21 cellular contexts compared by ENCODE assay signal in the genomic region with DNA sequence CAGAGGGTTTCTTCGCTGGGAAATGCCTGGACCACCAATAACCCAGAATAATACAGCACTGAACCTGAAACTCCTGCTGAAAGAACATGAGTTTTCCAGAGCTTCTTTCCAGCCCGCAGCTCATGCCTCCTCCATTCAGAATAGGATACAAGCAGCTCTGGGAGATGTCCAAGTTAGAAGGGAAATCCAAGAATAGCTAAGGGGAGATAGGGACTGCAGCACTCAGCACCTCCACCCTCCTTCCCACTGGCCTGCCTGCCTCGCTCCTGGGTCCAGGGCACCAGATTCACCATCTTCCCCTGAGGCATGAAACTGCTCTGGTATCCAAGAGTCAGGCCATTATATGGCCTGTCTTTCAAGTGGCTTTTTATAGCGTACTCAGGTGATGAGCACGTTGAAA. TPM values are rescaled to one million over a fixed set of nuclear protein-coding genes. Genes with fewer than 3 reads are reported as not detected.
"Had no signal": no experiment of that assay in that cellular context is flagged by ENCODE, and none has a peak within 500 bp of the region (broad histone marks: within the 10 kb centered on the region; RNA-seq: fewer than 3 reads in every experiment).

No MANE protein-coding gene starts in this region.

- ATAC-seq: activated naive CD8-positive, alpha-beta T cell treated with anti-CD3 and anti-CD28 coated beads, Interleukin-2, amount 50 U/mL, for 24 hours; mucosa of descending colon; naive thymus-derived CD4-positive, alpha-beta T cell had no signal

- H3K9me3 ChIP-seq: ascending aorta, breast epithelium, esophagus muscularis mucosa, mucosa of descending colon, neutrophil, suprapubic skin, upper lobe of left lung had no signal

- H3K27ac Mint-ChIP-seq: activated naive CD8-positive, alpha-beta T cell treated with anti-CD3 and anti-CD28 coated beads, Interleukin-2, amount 50 U/mL, for 24 hours; activated T-helper 1 cell treated with anti-CD3 and anti-CD28 coated beads, Interleukin-12 subunit alpha, Interleukin-12 subunit beta, Interleukin-2, Interleukin-4 antibody, amounts not matched to agents 30 ng/mL and 10 ng/mL and 1 ng/mL, durations not matched to agents 14 hours and 24 hours and 36 hours; naive thymus-derived CD4-positive, alpha-beta T cell; stimulated activated naive CD8-positive, alpha-beta T cell treated with anti-CD3 and anti-CD28 coated beads, Interleukin-15, Interleukin-2, amounts not matched to agents 100 ng/mL and 50 ng/mL, for 24 hours had no signal

- FAIRE-seq: colon, endometrium, small intestine had no signal

- H3K36me3 ChIP-seq: ascending aorta, breast epithelium, esophagus muscularis mucosa, neutrophil, suprapubic skin, upper lobe of left lung had no signal

- H3K4me3 Mint-ChIP-seq: activated naive CD8-positive, alpha-beta T cell treated with anti-CD3 and anti-CD28 coated beads, Interleukin-2, amount 50 U/mL, for 24 hours; activated T-helper 1 cell treated with anti-CD3 and anti-CD28 coated beads, Interleukin-12 subunit alpha, Interleukin-12 subunit beta, Interleukin-2, Interleukin-4 antibody, amounts not matched to agents 30 ng/mL and 10 ng/mL and 1 ng/mL, durations not matched to agents 14 hours and 24 hours and 36 hours; naive thymus-derived CD4-positive, alpha-beta T cell; stimulated activated naive CD8-positive, alpha-beta T cell treated with anti-CD3 and anti-CD28 coated beads, Interleukin-15, Interleukin-2, amounts not matched to agents 100 ng/mL and 50 ng/mL, for 24 hours had no signal

- H3K4me1 ChIP-seq: ascending aorta, breast epithelium, esophagus muscularis mucosa, upper lobe of left lung had no signal

- H3K9me3 Mint-ChIP-seq: activated naive CD8-positive, alpha-beta T cell treated with anti-CD3 and anti-CD28 coated beads, Interleukin-2, amount 50 U/mL, for 24 hours; activated T-helper 1 cell treated with anti-CD3 and anti-CD28 coated beads, Interleukin-12 subunit alpha, Interleukin-12 subunit beta, Interleukin-2, Interleukin-4 antibody, amounts not matched to agents 30 ng/mL and 10 ng/mL and 1 ng/mL, durations not matched to agents 14 hours and 24 hours and 36 hours; stimulated activated naive CD8-positive, alpha-beta T cell treated with anti-CD3 and anti-CD28 coated beads, Interleukin-15, Interleukin-2, amounts not matched to agents 100 ng/mL and 50 ng/mL, for 24 hours had no signal

- H3K4me1 Mint-ChIP-seq: activated naive CD8-positive, alpha-beta T cell treated with anti-CD3 and anti-CD28 coated beads, Interleukin-2, amount 50 U/mL, for 24 hours had no signal

- H3K27ac ChIP-seq: ascending aorta, breast epithelium, esophagus muscularis mucosa, neutrophil, upper lobe of left lung had no signal

- H3K27me3 ChIP-seq: ascending aorta, breast epithelium, esophagus muscularis mucosa, upper lobe of left lung had no signal

- H3K4me3 ChIP-seq: ascending aorta, breast epithelium, esophagus muscularis mucosa, mucosa of descending colon, suprapubic skin, upper lobe of left lung had no signal

- DNase-seq: activated CD4-positive, CD25-positive, alpha-beta regulatory T cell treated with anti-CD3 and anti-CD28 coated beads, Interleukin-2, amount 50 U/mL, for 72 hours; activated naive CD4-positive, alpha-beta T cell treated with Interleukin-2 at 50 U/mL for 16 hours; activated naive CD8-positive, alpha-beta T cell treated with anti-CD3 and anti-CD28 coated beads, Interleukin-2, amount 50 U/mL, for 24 hours; foreskin melanocyte; mucosa of descending colon; naive thymus-derived CD4-positive, alpha-beta T cell; posterior cingulate gyrus; small intestine; stimulated activated CD4-positive, alpha-beta T cell treated with anti-CD3 and anti-CD28 coated beads, Interleukin-4, amount 100 ng/mL, for 24 hours had no signal

RNA-seq across cellular contexts. Expression of gene KRT31, which starts 4.1 kb away (rescaled TPM):
- total RNA-seq: activated CD8-positive, alpha-beta memory T cell treated with anti-CD3 and anti-CD28 coated beads for 36 hours; activated T-helper 1 cell treated with anti-CD3 and anti-CD28 coated beads, Interleukin-12 subunit alpha, Interleukin-12 subunit beta, Interleukin-2, Interleukin-4 antibody, amounts not matched to agents 30 ng/mL and 10 ng/mL and 1 ng/mL, durations not matched to agents 14 hours and 24 hours and 36 hours; ascending aorta; breast epithelium; esophagus muscularis mucosa; mucosa of descending colon; naive thymus-derived CD4-positive, alpha-beta T cell; T-helper 1 cell treated with Interleukin-12 subunit alpha and Interleukin-12 subunit beta and Interleukin-4 antibody, amounts not matched to agents 30 ng/mL and 1 ng/mL, for 36 hours; upper lobe of left lung had no signal
- polyA plus RNA-seq: naive thymus-derived CD4-positive, alpha-beta T cell; small intestine had no signal

RNA-seq across cellular contexts. Expression of gene KRT34, which starts 11.2 kb away (rescaled TPM):
- total RNA-seq: activated CD8-positive, alpha-beta memory T cell treated with anti-CD3 and anti-CD28 coated beads for 36 hours; activated T-helper 1 cell treated with anti-CD3 and anti-CD28 coated beads, Interleukin-12 subunit alpha, Interleukin-12 subunit beta, Interleukin-2, Interleukin-4 antibody, amounts not matched to agents 30 ng/mL and 10 ng/mL and 1 ng/mL, durations not matched to agents 14 hours and 24 hours and 36 hours; ascending aorta; breast epithelium; esophagus muscularis mucosa; mucosa of descending colon; naive thymus-derived CD4-positive, alpha-beta T cell; T-helper 1 cell treated with Interleukin-12 subunit alpha and Interleukin-12 subunit beta and Interleukin-4 antibody, amounts not matched to agents 30 ng/mL and 1 ng/mL, for 36 hours; upper lobe of left lung had no signal
- polyA plus RNA-seq: naive thymus-derived CD4-positive, alpha-beta T cell; small intestine had no signal

RNA-seq across cellular contexts. Expression of gene KRT33B, which starts 23.7 kb away (rescaled TPM):
- total RNA-seq: activated CD8-positive, alpha-beta memory T cell treated with anti-CD3 and anti-CD28 coated beads for 36 hours; activated T-helper 1 cell treated with anti-CD3 and anti-CD28 coated beads, Interleukin-12 subunit alpha, Interleukin-12 subunit beta, Interleukin-2, Interleukin-4 antibody, amounts not matched to agents 30 ng/mL and 10 ng/mL and 1 ng/mL, durations not matched to agents 14 hours and 24 hours and 36 hours; ascending aorta; breast epithelium; esophagus muscularis mucosa; mucosa of descending colon; naive thymus-derived CD4-positive, alpha-beta T cell; T-helper 1 cell treated with Interleukin-12 subunit alpha and Interleukin-12 subunit beta and Interleukin-4 antibody, amounts not matched to agents 30 ng/mL and 1 ng/mL, for 36 hours; upper lobe of left lung had no signal
- polyA plus RNA-seq: naive thymus-derived CD4-positive, alpha-beta T cell; small intestine had no signal

RNA-seq across cellular contexts. Expression of gene KRT37, which starts 31.1 kb away (rescaled TPM):
- total RNA-seq: activated CD8-positive, alpha-beta memory T cell treated with anti-CD3 and anti-CD28 coated beads for 36 hours; activated T-helper 1 cell treated with anti-CD3 and anti-CD28 coated beads, Interleukin-12 subunit alpha, Interleukin-12 subunit beta, Interleukin-2, Interleukin-4 antibody, amounts not matched to agents 30 ng/mL and 10 ng/mL and 1 ng/mL, durations not matched to agents 14 hours and 24 hours and 36 hours; ascending aorta; breast epithelium; esophagus muscularis mucosa; mucosa of descending colon; naive thymus-derived CD4-positive, alpha-beta T cell; T-helper 1 cell treated with Interleukin-12 subunit alpha and Interleukin-12 subunit beta and Interleukin-4 antibody, amounts not matched to agents 30 ng/mL and 1 ng/mL, for 36 hours; upper lobe of left lung had no signal
- polyA plus RNA-seq: naive thymus-derived CD4-positive, alpha-beta T cell; small intestine had no signal

RNA-seq across cellular contexts. Expression of gene KRT33A, which starts 42.7 kb away (rescaled TPM):
- total RNA-seq: activated CD8-positive, alpha-beta memory T cell treated with anti-CD3 and anti-CD28 coated beads for 36 hours; activated T-helper 1 cell treated with anti-CD3 and anti-CD28 coated beads, Interleukin-12 subunit alpha, Interleukin-12 subunit beta, Interleukin-2, Interleukin-4 antibody, amounts not matched to agents 30 ng/mL and 10 ng/mL and 1 ng/mL, durations not matched to agents 14 hours and 24 hours and 36 hours; ascending aorta; breast epithelium; esophagus muscularis mucosa; mucosa of descending colon; naive thymus-derived CD4-positive, alpha-beta T cell; T-helper 1 cell treated with Interleukin-12 subunit alpha and Interleukin-12 subunit beta and Interleukin-4 antibody, amounts not matched to agents 30 ng/mL and 1 ng/mL, for 36 hours; upper lobe of left lung had no signal
- polyA plus RNA-seq: naive thymus-derived CD4-positive, alpha-beta T cell; small intestine had no signal
